Comparison of ENCODE assay signal across 9 cellular contexts in the genomic region with DNA sequence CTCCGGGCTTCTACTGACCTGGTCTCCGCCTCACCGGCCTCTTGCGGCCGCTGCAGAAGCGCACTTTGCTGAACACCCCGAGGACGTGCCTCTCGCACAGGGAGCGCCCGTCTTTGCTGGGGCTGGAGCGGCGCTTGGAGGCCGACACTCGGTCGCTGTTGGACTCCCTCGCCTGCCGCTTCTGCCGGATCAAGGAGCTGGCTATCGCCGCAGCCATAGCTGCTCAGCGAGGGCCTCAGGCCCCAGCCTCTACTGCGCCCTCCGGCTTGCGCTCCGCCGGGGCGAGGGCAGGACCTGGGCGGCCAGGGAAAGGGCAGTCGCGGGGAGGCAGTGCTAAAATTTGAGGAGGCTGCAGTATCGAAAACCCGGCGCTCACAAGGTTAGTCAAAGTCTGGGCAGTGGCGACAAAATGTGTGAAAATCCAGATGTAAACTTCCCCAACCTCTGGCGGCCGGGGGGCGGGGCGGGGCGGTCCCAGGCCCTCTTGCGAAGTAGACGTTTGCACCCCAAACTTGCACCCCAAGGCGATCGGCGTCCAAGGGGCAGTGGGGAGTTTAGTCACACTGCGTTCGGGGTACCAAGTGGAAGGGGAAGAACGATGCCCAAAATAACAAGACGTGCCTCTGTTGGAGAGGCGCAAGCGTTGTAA.
DNase-seq lines count a peak whose midpoint lies in the region; ATAC-seq, FAIRE-seq and TF ChIP-seq lines count a peak whose summit lies in the region.
"Had no signal": no experiment of that assay in that cellular context is flagged by ENCODE, and none has a peak within 500 bp of the region (broad histone marks: within the 10 kb centered on the region; RNA-seq: fewer than 3 reads in every experiment).

No MANE protein-coding gene starts in this region.

- H2AFZ ChIP-seq in neuron (ENCODE audit: low read depth, low read length) = peak overlapping the region; percentile 97
- no peak overlapping the region for H2AFZ ChIP-seq in PC-3 (ENCODE audit: low read length)

- no peaks in the 10 kb centered on the region for H3K9me2 ChIP-seq in PC-3 (replicated peaks; ENCODE audit: low read length)

- H3K4me3 ChIP-seq in A549 = peak overlapping the region; percentile 70
- H3K4me3 ChIP-seq in RWPE2 (ENCODE audit: severe bottlenecking) = no peak overlapping the region
- peak overlapping the region; percentile 81 for H3K4me3 ChIP-seq in neuron (ENCODE audit: low read length)
- H3K4me3 ChIP-seq in PC-3 (ENCODE audit: low read length) = no peak overlapping the region

- 57% methylated on average over 28 of the region's 51 CpGs for WGBS in A549 (ENCODE audit: missing lambda C conversion rate)

- DNase-seq in A549 (ENCODE audit: low read depth in 1 of 2, low spot score in 1 of 2) (no peak), RWPE2 (ENCODE audit: low spot score) (no peak), glomerular visceral epithelial cell (ENCODE audit: extremely low spot score) (peak; percentile 31), PC-3 (no peak), NAMALWA (ENCODE audit: low spot score) (no peak), NCI-H2196 (lab: John Stamatoyannopoulos, UW; ENCODE audit: unreplicated experiment) (no peak)
- DNase-seq: Kasumi-1 had no signal

- CTCF ChIA-PET in A549 (lab: Yijun Ruan, JAX) = no interaction called here
- CTCF ChIA-PET in PC-3 (lab: Charles Lee) = no interaction called here

- H3K27ac ChIP-seq in A549 (peak overlapping the region in 1 of 2 experiments; percentile 95; a peak in 1 of 6 replicates), RWPE2 (ENCODE audit: poor library complexity, severe bottlenecking) (no peak overlapping the region), PC-3 (ENCODE audit: low read length) (no peak overlapping the region)

- POLR2A ChIA-PET in A549 (lab: Yijun Ruan, JAX) = no interaction called here
- POLR2A ChIA-PET in PC-3 (lab: Charles Lee; ENCODE audit: unreplicated experiment) = no interaction called here

- TF ChIP-seq RAD21 in A549 (conservative IDR thresholded peaks at IDR 0.05 in 1 of 2, IDR thresholded peaks at IDR 0.05 in 1 of 2) = no peak

- H3K36me3 ChIP-seq in RWPE2 (ENCODE audit: low read depth) (no peaks in the 10 kb centered on the region), neuron (ENCODE audit: insufficient read depth, low read length) (no peaks in the 10 kb centered on the region), PC-3 (ENCODE audit: low read depth, low read length) (no peaks in the 10 kb centered on the region)

- ATAC-seq in A549 = no peak
- ATAC-seq in RWPE2 (ENCODE audit: low read depth) = 0 out of 3 replicates have a peak, but pooled peaks have one; percentile 7
- no peak for ATAC-seq in GM21786 (IDR thresholded peaks at IDR 0.05; ENCODE audit: unreplicated experiment)
- no peak for ATAC-seq in PC-3

- peak overlapping the region; percentile 80 for H3K4me2 ChIP-seq in A549
- H3K4me2 ChIP-seq in PC-3 (ENCODE audit: low read length) = no peak overlapping the region

- no peak for FAIRE-seq in A549 (lab: Jason Lieb, UNC)

- peaks cover 42% of the 10 kb centered on the region for H3K27me3 ChIP-seq in RWPE2 (ENCODE audit: insufficient read depth, poor library complexity, severe bottlenecking)
- no peaks in the 10 kb centered on the region for H3K27me3 ChIP-seq in neuron (ENCODE audit: insufficient read depth, low read length)
- peaks cover 58% of the 10 kb centered on the region for H3K27me3 ChIP-seq in PC-3 (ENCODE audit: low read length)

- H3K4me1 ChIP-seq in A549 (peaks cover under 1% of the 10 kb centered on the region; the same call in 1 of the 3 replicates), RWPE2 (ENCODE audit: insufficient read depth, poor library complexity, severe bottlenecking) (no peaks in the 10 kb centered on the region), neuron (ENCODE audit: insufficient read depth, low read length) (peaks cover 7% of the 10 kb centered on the region), PC-3 (ENCODE audit: insufficient read depth, low read length) (no peaks in the 10 kb centered on the region)

- no peaks in the 10 kb centered on the region for H4K20me1 ChIP-seq in PC-3 (ENCODE audit: low read length)

- no peaks in the 10 kb centered on the region for H3K79me2 ChIP-seq in PC-3 (ENCODE audit: low read length)

- no peak for TF ChIP-seq EP300 in A549 (IDR thresholded peaks at IDR 0.05)

- no TSS peak for BruUV-seq in PC-3 (replicated peaks; lab: Mats Ljungman, UMichigan)

- no peaks in the 10 kb centered on the region for H3K9me3 ChIP-seq in A549
- no peaks in the 10 kb centered on the region for H3K9me3 ChIP-seq in RWPE2 (ENCODE audit: severe bottlenecking)
- no peaks in the 10 kb centered on the region for H3K9me3 ChIP-seq in neuron (ENCODE audit: low read length)
- no peaks in the 10 kb centered on the region for H3K9me3 ChIP-seq in PC-3 (ENCODE audit: low read length)

- TF ChIP-seq POLR2A in A549 (IDR thresholded peaks at IDR 0.05; ENCODE audit: low read length) = no peak

- H3K9ac ChIP-seq in PC-3 (ENCODE audit: low read length) = no peak overlapping the region

- intact Hi-C loops in PC-3 (cut with micrococcal nuclease) = no loop called here

- no peaks in the 10 kb centered on the region for H3F3A ChIP-seq in PC-3 (ENCODE audit: low read length, unreplicated experiment)

- TF ChIP-seq CTCF in A549 (IDR thresholded peaks at IDR 0.05) (no peak), RWPE2 (IDR thresholded peaks at IDR 0.05; ENCODE audit: poor library complexity, severe bottlenecking) (no peak), PC-3 (conservative IDR thresholded peaks at IDR 0.05; ENCODE audit: low read depth, low read length) (no peak)

TF ChIP-seq in A549, 52 proteins besides CTCF, POLR2A, EP300 and RAD21:
- TF ChIP-seq TFCP2L1 (CRISPR knock-in tag; IDR thresholded peaks at IDR 0.05) (no peak), FOSB (CRISPR knock-in tag; IDR thresholded peaks at IDR 0.05) (no peak), ZC3H11A (IDR thresholded peaks at IDR 0.05) (no peak), HDAC2 (IDR thresholded peaks at IDR 0.05) (no peak), EHF (CRISPR knock-in tag; IDR thresholded peaks at IDR 0.05) (no peak), NR3C1 (IDR thresholded peaks at IDR 0.05) (no peak), RNF2 (IDR thresholded peaks at IDR 0.05; ENCODE audit: borderline replicate concordance, low read depth) (no peak), ELK1 (IDR thresholded peaks at IDR 0.05; ENCODE audit: low read depth, low read length) (no peak), HOXB5 (CRISPR knock-in tag; IDR thresholded peaks at IDR 0.05) (no peak), POLR2AphosphoS2 (conservative IDR thresholded peaks at IDR 0.05; ENCODE audit: low read length) (no peak), ZSCAN20 (CRISPR knock-in tag; IDR thresholded peaks at IDR 0.05) (no peak), JUNB (IDR thresholded peaks at IDR 0.05) (no peak), CHD4 (IDR thresholded peaks at IDR 0.05; ENCODE audit: borderline replicate concordance) (no peak), MYC (IDR thresholded peaks at IDR 0.05; ENCODE audit: borderline replicate concordance, low read length) (no peak), HEYL (CRISPR knock-in tag; IDR thresholded peaks at IDR 0.05) (no peak), HOXB13 (CRISPR knock-in tag; IDR thresholded peaks at IDR 0.05; ENCODE audit: low read depth) (no peak), CEBPB (IDR thresholded peaks at IDR 0.05) (no peak), RFX5 (IDR thresholded peaks at IDR 0.05) (no peak)

Comparison
In these comparisons a context has a peak if more than half of its experiments do, and no peak if none do; other contexts are left out.
1. H3K4me3 ChIP-seq: peak in A549 (single experiment) and neuron (single experiment); none in RWPE2 (single experiment) and PC-3 (single experiment).